ENCODE assay signal across 9 cellular contexts in the genomic region with DNA sequence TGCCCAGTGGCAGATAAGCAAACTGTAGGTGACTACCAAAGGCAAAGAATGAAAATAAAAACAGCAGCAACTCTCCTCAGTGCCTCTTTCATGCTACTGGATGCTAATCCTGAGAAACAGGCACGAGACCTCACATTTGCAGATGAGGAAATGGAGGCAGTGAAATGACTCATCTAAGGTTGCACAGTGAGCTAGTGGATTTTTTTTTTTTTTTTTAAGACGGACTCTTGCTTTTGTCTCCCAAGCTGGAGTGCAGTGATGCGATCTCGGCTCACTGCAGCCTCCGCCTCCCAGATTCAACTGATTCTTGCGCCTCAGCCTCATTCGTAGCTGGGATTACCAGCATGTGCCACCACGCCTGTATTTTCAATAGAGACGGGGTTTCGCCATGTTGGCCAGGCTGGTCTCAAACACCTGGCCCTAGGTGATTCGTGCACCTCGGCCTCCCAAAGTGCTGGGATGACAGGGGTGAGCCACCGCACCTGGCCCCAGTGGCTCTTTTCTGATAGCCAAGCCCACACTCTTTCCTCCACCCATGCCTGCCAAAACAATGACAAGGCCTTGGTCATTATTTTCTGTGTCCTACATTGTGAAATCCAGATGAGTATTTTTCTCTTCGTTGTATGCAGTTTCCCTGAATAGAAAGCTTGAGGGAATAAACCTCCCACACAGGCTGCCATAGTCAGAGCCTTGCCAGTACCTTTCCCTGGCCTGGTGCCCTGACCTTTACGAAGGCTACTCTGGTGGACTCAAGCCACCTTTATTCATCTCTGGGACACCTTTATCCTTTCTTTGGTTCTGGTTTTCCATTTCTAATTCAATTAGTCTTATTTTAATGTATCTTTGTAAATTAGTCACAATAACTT. TPM values are rescaled to one million over a fixed set of nuclear protein-coding genes. Genes with fewer than 3 reads are reported as not detected.
DNase-seq lines count a peak whose midpoint lies in the region; ATAC-seq and TF ChIP-seq lines count a peak whose summit lies in the region.
"Had no signal": no experiment of that assay in that cellular context is flagged by ENCODE, and none has a peak within 500 bp of the region (broad histone marks: within the 10 kb centered on the region; RNA-seq: fewer than 3 reads in every experiment).

No MANE protein-coding gene starts in this region.

- ATAC-seq in GM18520 (IDR thresholded peaks at IDR 0.05; ENCODE audit: unreplicated experiment) (peak; percentile 56), GM21528 (IDR thresholded peaks at IDR 0.05; ENCODE audit: low FRiP score, unreplicated experiment) (peak; percentile 73), HG03521 (IDR thresholded peaks at IDR 0.05; ENCODE audit: unreplicated experiment) (peak; percentile 63), foreskin keratinocyte (no peak)

- no peak for TF ChIP-seq CTCF in foreskin keratinocyte (conservative IDR thresholded peaks at IDR 0.05)

- H3K27me3 ChIP-seq in foreskin keratinocyte: no peaks in the 10 kb centered on the region

- no peak overlapping the region for H3K27ac ChIP-seq in foreskin keratinocyte
- H3K27ac ChIP-seq: VCaP had no signal

- peaks cover 4% of the 10 kb centered on the region for H3K4me1 ChIP-seq in foreskin keratinocyte

- DNase-seq in iris pigment epithelial cell (ENCODE audit: low read depth) (peak; percentile 71), Ammon's horn (ENCODE audit: low spot score) (no peak), NK-92 (lab: John Stamatoyannopoulos, UW; ENCODE audit: unreplicated experiment) (no peak), foreskin keratinocyte (no peak)
- DNase-seq: glutamatergic neuron had no signal

RNA-seq across cellular contexts. Expression of a gene that starts 19.3 kb away (rescaled TPM):
- 2.0 and 2.2 TPM in 2 replicates for total RNA-seq in foreskin keratinocyte
- polyA plus RNA-seq in foreskin keratinocyte: 0.46 and 0.91 TPM in 2 replicates
